In the genomic region with DNA sequence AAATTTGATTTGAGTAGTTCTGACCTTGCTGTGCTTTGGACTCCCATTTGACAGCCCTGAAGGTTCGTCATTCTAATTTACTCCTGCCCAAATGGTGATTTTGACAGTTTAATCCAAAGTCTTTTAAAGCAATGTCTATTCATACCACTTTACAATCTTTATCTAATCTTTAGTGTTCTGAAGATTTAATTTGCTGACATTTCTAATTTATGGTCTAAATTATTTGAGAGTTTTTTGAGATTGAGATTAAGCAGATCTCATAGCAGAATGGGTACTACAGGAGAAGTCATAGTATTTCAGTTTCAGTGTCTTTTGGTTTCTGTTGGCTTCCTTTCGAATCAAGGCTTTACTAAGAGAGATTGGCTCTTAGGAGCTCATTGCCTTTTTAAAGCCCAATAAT, we compare ENCODE assay signal across 28 cellular contexts. TPM values are rescaled to one million over a fixed set of nuclear protein-coding genes. Genes with fewer than 3 reads are reported as not detected.
DNase-seq lines count a peak whose midpoint lies in the region; ATAC-seq, FAIRE-seq and TF ChIP-seq lines count a peak whose summit lies in the region.
"Had no signal": no experiment of that assay in that cellular context is flagged by ENCODE, and none has a peak within 500 bp of the region (broad histone marks: within the 10 kb centered on the region; RNA-seq: fewer than 3 reads in every experiment).

No MANE protein-coding gene starts in this region.

- in situ Hi-C loops in HepG2 (cut with HindIII; ENCODE audit: extremely low pct_ligation_motif_present, low pct_unique_long_range_greater_than_20kb) (no loop called here), K562 (cut with MboI) (no loop called here)

- 0 out of 2 replicates have a peak, but pooled peaks cover 4% of the 10 kb centered on the region for H4K20me1 ChIP-seq in SK-N-SH (ENCODE audit: insufficient read depth)
- no peaks in the 10 kb centered on the region for H4K20me1 ChIP-seq in HepG2 (ENCODE audit: insufficient read depth, low read length)
- no peaks in the 10 kb centered on the region for H4K20me1 ChIP-seq in K562 (replicated peaks; ENCODE audit: control insufficient read depth, insufficient read depth, low read length)

- TF ChIP-seq CTCF in SK-N-SH (IDR thresholded peaks at IDR 0.05) (no peak), HepG2 (CRISPR knock-in tag; IDR thresholded peaks at IDR 0.05) (no peak), right lobe of liver (IDR thresholded peaks at IDR 0.05) (no peak), K562 (IDR thresholded peaks at IDR 0.05 in 2 of 3, conservative IDR thresholded peaks at IDR 0.05 in 1 of 3; ENCODE audit: insufficient read depth in 2 of 3, low read depth in 1 of 3, low read length in 3 of 3) (no peak)

- ATAC-seq in SK-N-SH treated with all-trans-retinoic acid at 6 μM for 48 hours (no peak), HepG2 (no peak), right lobe of liver (no peak), K562 (no peak), HG02588 (IDR thresholded peaks at IDR 0.05; ENCODE audit: unreplicated experiment) (no peak)
- ATAC-seq in stimulated activated naive B cell treated with anti-CD40 and anti-IgM and Interleukin-4, amounts not matched to agents 10 μg/mL and 1 μg/mL and 100 μg/mL, for 72 hours (replicated peaks), result no peak

- H3K4me1 ChIP-seq in SK-N-SH (ENCODE audit: control insufficient read depth in 1 of 2, insufficient read depth in 2 of 2, low read depth in 1 of 2, low read length in 1 of 2), result no peaks in the 10 kb centered on the region
- H3K4me1 ChIP-seq in HepG2 (ENCODE audit: insufficient read depth, low read length), result no peaks in the 10 kb centered on the region
- H3K4me1 ChIP-seq in right lobe of liver, result no peaks in the 10 kb centered on the region
- no peaks in the 10 kb centered on the region for H3K4me1 ChIP-seq in K562 (replicated peaks in 1 of 2; ENCODE audit: control insufficient read depth in 2 of 2, insufficient read depth in 2 of 2, low read length in 2 of 2)

- H3K79me2 ChIP-seq in SK-N-SH (ENCODE audit: insufficient read depth) (peaks cover 14% of the 10 kb centered on the region), HepG2 (ENCODE audit: insufficient read depth, low read length) (no peaks in the 10 kb centered on the region), K562 (ENCODE audit: control insufficient read depth, insufficient read depth, low read length) (peaks cover 4% of the 10 kb centered on the region; the same call in 1 of the 3 replicates)

- H3K4me3 Mint-ChIP-seq in stimulated activated naive B cell treated with anti-CD40 and anti-IgM and Interleukin-4, amounts not matched to agents 10 μg/mL and 1 μg/mL and 100 μg/mL, for 72 hours, result no peak overlapping the region
- H3K4me3 Mint-ChIP-seq: CD14-positive monocyte; CD4-positive, alpha-beta T cell; CD8-positive, alpha-beta memory T cell had no signal

- H3K27ac ChIP-seq in SK-N-SH (ENCODE audit: low read depth in 2 of 2, low read length in 1 of 2) (no peak overlapping the region), HepG2 (ENCODE audit: extremely low read length, insufficient read depth, low read length) (no peak overlapping the region), right lobe of liver (no peak overlapping the region), K562 (ENCODE audit: extremely low read depth, low read depth, low read length) (no peak overlapping the region)
- H3K27ac ChIP-seq: 22Rv1; BLaER1 treated with 17β-estradiol and CSF1 and Interleukin-3, amounts not matched to agents 10 nM and 100 nM had no signal

- H2AFZ ChIP-seq in SK-N-SH (ENCODE audit: low read depth) (no peak overlapping the region), HepG2 (ENCODE audit: low read length) (no peak overlapping the region), K562 (ENCODE audit: low read depth, low read length) (no peak overlapping the region)

- no peak overlapping the region for H3K4me2 ChIP-seq in SK-N-SH
- H3K4me2 ChIP-seq in HepG2 (ENCODE audit: low read depth, low read length), result no peak overlapping the region
- H3K4me2 ChIP-seq in K562 (ENCODE audit: insufficient read depth, low read length), result no peak overlapping the region
- H3K4me2 ChIP-seq: BLaER1 treated with 17β-estradiol and CSF1 and Interleukin-3, amounts not matched to agents 10 nM and 100 nM had no signal

- peaks cover 6 to 7% of the 10 kb centered on the region in 2 donors for H3K9me3 Mint-ChIP-seq in stimulated activated naive B cell treated with anti-CD40 and anti-IgM and Interleukin-4, amounts not matched to agents 10 μg/mL and 1 μg/mL and 100 μg/mL, for 72 hours
- H3K9me3 Mint-ChIP-seq: CD4-positive, alpha-beta T cell had no signal

- POLR2A ChIA-PET in SK-N-SH (lab: Yijun Ruan, JAX) (no interaction called here), HepG2 (lab: Yijun Ruan, JAX) (no interaction called here), K562 (lab: Yijun Ruan, JAX) (interaction anchor here (0.9 kb wide), 1 partner anchor 15 kb away, joined by 3 read pairs; no protein-coding TSS in a partner anchor)

- H3K36me3 Mint-ChIP-seq in stimulated activated naive B cell treated with anti-CD40 and anti-IgM and Interleukin-4, amounts not matched to agents 10 μg/mL and 1 μg/mL and 100 μg/mL, for 72 hours, result peaks cover 22 to 43% of the 10 kb centered on the region in 2 donors

- DNase-seq in SK-N-SH (no peak), HepG2 (ENCODE audit: low spot score) (no peak), right lobe of liver (no peak), K562 (ENCODE audit: extremely low read depth in 1 of 4, low spot score in 3 of 4) (no peak)
- DNase-seq in stimulated activated naive B cell treated with anti-CD40 and anti-IgM and Interleukin-4, amounts not matched to agents 10 μg/mL and 1 μg/mL and 100 μg/mL, for 72 hours, result no peak
- DNase-seq: ACHN; AML-193; BE2C; Calu3; CD4-positive, alpha-beta T cell; CD8-positive, alpha-beta memory T cell; COR-L47; DMS53; DMS79 treated with DMSO at 0.1 percent for 48 hours; GF-D8; GOT3; HCEC 1CT had no signal

- H3K4me1 Mint-ChIP-seq in stimulated activated naive B cell treated with anti-CD40 and anti-IgM and Interleukin-4, amounts not matched to agents 10 μg/mL and 1 μg/mL and 100 μg/mL, for 72 hours, result peaks cover 4 to 6% of the 10 kb centered on the region in 2 donors
- H3K4me1 Mint-ChIP-seq: CD14-positive monocyte had no signal

- CTCF ChIA-PET in SK-N-SH (lab: Yijun Ruan, JAX) (interaction anchor here (2.7 kb wide), 1 partner anchor 49 kb away, joined by 8 read pairs; no protein-coding TSS in a partner anchor), HepG2 (lab: Yijun Ruan, JAX; ENCODE audit: low intra/inter-chr PET ratio, low total read pairs) (no interaction called here), K562 (lab: Yijun Ruan, JAX; ENCODE audit: low intra/inter-chr PET ratio) (no interaction called here)

- FAIRE-seq in HepG2 (lab: Jason Lieb, UNC) (no peak), K562 (lab: Jason Lieb, UNC) (no peak)
- FAIRE-seq: A204.1, GM12891, GM18507, H54 had no signal

- H3K27me3 Mint-ChIP-seq in stimulated activated naive B cell treated with anti-CD40 and anti-IgM and Interleukin-4, amounts not matched to agents 10 μg/mL and 1 μg/mL and 100 μg/mL, for 72 hours, result no peaks in the 10 kb centered on the region
- H3K27me3 Mint-ChIP-seq: CD4-positive, alpha-beta T cell; CD8-positive, alpha-beta memory T cell had no signal

- H3K9ac ChIP-seq in SK-N-SH (no peak overlapping the region), HepG2 (ENCODE audit: insufficient read depth, low read depth, low read length) (no peak overlapping the region), K562 (ENCODE audit: insufficient read depth in 1 of 2, low read depth in 2 of 2, low read length in 2 of 2) (no peak overlapping the region)
- H3K9ac ChIP-seq: BLaER1 treated with 17β-estradiol and CSF1 and Interleukin-3, amounts not matched to agents 10 nM and 100 nM had no signal

- H3K4me3 ChIP-seq in SK-N-SH (ENCODE audit: low read depth in 2 of 2, low read length in 1 of 2) (no peak overlapping the region), HepG2 (replicated peaks in 1 of 3; ENCODE audit: insufficient read depth in 1 of 3, low read depth in 2 of 3, low read length in 3 of 3) (no peak overlapping the region), right lobe of liver (no peak overlapping the region), K562 (no peak overlapping the region)
- H3K4me3 ChIP-seq: BLaER1 treated with 17β-estradiol and CSF1 and Interleukin-3, amounts not matched to agents 10 nM and 100 nM had no signal

- BruUV-seq in HepG2 (replicated peaks; lab: Mats Ljungman, UMichigan) (no TSS peak), K562 (replicated peaks; lab: Mats Ljungman, UMichigan) (no TSS peak)

- H3K9me2 ChIP-seq in SK-N-SH, result no peaks in the 10 kb centered on the region

- 100% methylated on average over 2 of the region's 2 CpGs for WGBS in SK-N-SH (ENCODE audit: low lambda C conversion rate)
- 96% methylated on average over 2 of the region's 2 CpGs for WGBS in HepG2 (ENCODE audit: low lambda C conversion rate)
- 95% methylated on average over 2 of the region's 2 CpGs for WGBS in right lobe of liver (ENCODE audit: insufficient coverage, low coverage, low lambda C conversion rate, missing lambda C conversion rate)
- 94% methylated on average over 2 of the region's 2 CpGs for WGBS in K562 (ENCODE audit: insufficient coverage, low coverage, missing lambda C conversion rate)

- no peak overlapping the region for H3K27ac Mint-ChIP-seq in stimulated activated naive B cell treated with anti-CD40 and anti-IgM and Interleukin-4, amounts not matched to agents 10 μg/mL and 1 μg/mL and 100 μg/mL, for 72 hours
- H3K27ac Mint-ChIP-seq: CD14-positive monocyte; CD4-positive, alpha-beta T cell had no signal

- TF ChIP-seq RAD21 in SK-N-SH (IDR thresholded peaks at IDR 0.05; ENCODE audit: low read length), result no peak
- no peak for TF ChIP-seq RAD21 in HepG2 (CRISPR knock-in tag; IDR thresholded peaks at IDR 0.05)
- TF ChIP-seq RAD21 in K562 (CRISPR knock-in tag; conservative IDR thresholded peaks at IDR 0.05 in 1 of 2, IDR thresholded peaks at IDR 0.05 in 1 of 2), result no peak

- H3F3A ChIP-seq in SK-N-SH (replicated peaks; ENCODE audit: insufficient read depth), result no peaks in the 10 kb centered on the region

- TF ChIP-seq POLR2A in HepG2 (IDR thresholded peaks at IDR 0.05; ENCODE audit: insufficient read depth in 1 of 2, low read depth in 2 of 2, low read length in 2 of 2) (no peak), right lobe of liver (IDR thresholded peaks at IDR 0.05) (no peak), K562 (conservative IDR thresholded peaks at IDR 0.05) (no peak)

- no peaks in the 10 kb centered on the region for H3K9me3 ChIP-seq in SK-N-SH
- H3K9me3 ChIP-seq in HepG2 (ENCODE audit: low read length), result no peaks in the 10 kb centered on the region
- no peaks in the 10 kb centered on the region for H3K9me3 ChIP-seq in right lobe of liver
- H3K9me3 ChIP-seq in K562 (replicated peaks; ENCODE audit: control insufficient read depth, insufficient read depth, low read depth, low read length), result no peaks in the 10 kb centered on the region
- H3K9me3 ChIP-seq: BE2C had no signal

- no peaks in the 10 kb centered on the region for H3K9me1 ChIP-seq in K562 (ENCODE audit: control insufficient read depth, insufficient read depth, low read length)

- intact Hi-C loops in HepG2 (cut with micrococcal nuclease; ENCODE audit: unreplicated experiment), result no loop called here
- intact Hi-C loops in right lobe of liver (cut with DNase I), result no loop called here
- intact Hi-C loops in K562 (cut with micrococcal nuclease), result no loop called here

- no peaks in the 10 kb centered on the region for H3K27me3 ChIP-seq in SK-N-SH (ENCODE audit: insufficient read depth)
- no peaks in the 10 kb centered on the region for H3K27me3 ChIP-seq in HepG2 (ENCODE audit: control insufficient read depth in 1 of 2, insufficient read depth in 2 of 2, low read length in 2 of 2)
- no peaks in the 10 kb centered on the region for H3K27me3 ChIP-seq in right lobe of liver
- no peaks in the 10 kb centered on the region for H3K27me3 ChIP-seq in K562 (ENCODE audit: control insufficient read depth in 2 of 2, insufficient read depth in 2 of 2, low read length in 2 of 2)
- H3K27me3 ChIP-seq: BE2C; BLaER1 treated with 17β-estradiol and CSF1 and Interleukin-3, amounts not matched to agents 10 nM and 100 nM had no signal

- TF ChIP-seq EP300 in SK-N-SH (IDR thresholded peaks at IDR 0.05; ENCODE audit: borderline replicate concordance in 1 of 2, low read depth in 1 of 2, low read length in 1 of 2), result no peak
- no peak for TF ChIP-seq EP300 in HepG2 (IDR thresholded peaks at IDR 0.05; ENCODE audit: low read depth in 2 of 2, low read length in 2 of 2)
- TF ChIP-seq EP300 in HepG2 (CRISPR knock-in tag; IDR thresholded peaks at IDR 0.05; ENCODE audit: borderline replicate concordance), result no peak
- TF ChIP-seq EP300 in K562 (IDR thresholded peaks at IDR 0.05; ENCODE audit: low read length), result no peak

- peaks cover 35 to 51% of the 10 kb centered on the region in 2 experiments for H3K36me3 ChIP-seq in SK-N-SH (replicated peaks in 1 of 2; ENCODE audit: control insufficient read depth in 1 of 2, insufficient read depth in 2 of 2, low read length in 1 of 2)
- H3K36me3 ChIP-seq in HepG2 (replicated peaks in 1 of 2; ENCODE audit: control insufficient read depth in 1 of 2, insufficient read depth in 2 of 2, low read length in 2 of 2), result peaks cover 8 to 23% of the 10 kb centered on the region in 2 experiments; a peak in 4 of 5 replicates
- no peaks in the 10 kb centered on the region for H3K36me3 ChIP-seq in right lobe of liver
- peaks cover 81% of the 10 kb centered on the region for H3K36me3 ChIP-seq in K562 (ENCODE audit: control insufficient read depth, insufficient read depth, low read length)

RNA-seq across cellular contexts. Expression of gene RASL10B, which starts 32.6 kb away (rescaled TPM):
- polyA plus RNA-seq in SK-N-SH (2012; rRNA removed), result 4.2 and 4.3 TPM in 2 replicates
- 2.2 and 3.8 TPM in 2 replicates for polyA plus RNA-seq in SK-N-SH (2012; cell fraction: cytosol; rRNA removed)
- 6.4 and 8.3 TPM in 2 replicates for polyA plus RNA-seq in SK-N-SH (2012; cell fraction: nucleus; rRNA removed)
- 11.0 TPM in 2 replicates for total RNA-seq in HepG2 (2016; rRNA removed; fragmentation: Illumina TruSeq; extraction: Trizol)
- total RNA-seq in HepG2 (2016; cell fraction: cytosol; rRNA removed; fragmentation: Illumina TruSeq; extraction: Trizol; ENCODE audit: low read depth), result 6.7 and 7.7 TPM in 2 replicates
- 9.5 and 11.0 TPM in 2 replicates for total RNA-seq in HepG2 (2016; cell fraction: insoluble cytoplasmic fraction; rRNA removed; fragmentation: Illumina TruSeq; extraction: Trizol)
- total RNA-seq in HepG2 (2016; cell fraction: membrane; rRNA removed; fragmentation: Illumina TruSeq; extraction: Trizol), result 22.4 and 23.7 TPM in 2 replicates
- 5.6 and 6.2 TPM in 2 replicates for total RNA-seq in HepG2 (2016; cell fraction: nucleus; rRNA removed; fragmentation: Illumina TruSeq; extraction: Trizol)
- 7.5 and 8.8 TPM in 2 replicates for polyA plus RNA-seq in HepG2 (2011; rRNA removed)
- 5.6 and 9.6 TPM in 2 replicates for polyA plus RNA-seq in HepG2 (2011; cell fraction: cytosol; rRNA removed)
- 7.2 and 7.9 TPM in 2 replicates for polyA plus RNA-seq in HepG2 (2011; cell fraction: nucleus; rRNA removed)
- 7.8 and 8.4 TPM in 2 replicates for polyA plus RNA-seq in HepG2 (2012)
- polyA plus RNA-seq in HepG2 (2016; cell fraction: cytosol; fragmentation: Illumina TruSeq; extraction: Trizol; ENCODE audit: low read depth), result 10.8 and 10.9 TPM in 2 replicates
- polyA plus RNA-seq in HepG2 (2016; cell fraction: insoluble cytoplasmic fraction; fragmentation: Illumina TruSeq; extraction: Trizol; ENCODE audit: low read depth), result 11.0 and 13.4 TPM in 2 replicates
- polyA plus RNA-seq in HepG2 (2016; cell fraction: membrane; fragmentation: Illumina TruSeq; extraction: Trizol; ENCODE audit: low read depth), result 23.2 and 26.5 TPM in 2 replicates
- polyA plus RNA-seq in HepG2 (2016; cell fraction: nucleus; fragmentation: Illumina TruSeq; extraction: Trizol; ENCODE audit: insufficient read depth, low read depth), result 9.0 and 10.2 TPM in 2 replicates
- polyA minus RNA-seq in HepG2 (2011; rRNA and poly(A)+ RNA removed; ENCODE audit: low replicate concordance), result 31.4 TPM in 1 of 2 replicates, not detected in the other
- polyA minus RNA-seq in HepG2 (2011; cell fraction: cytosol; rRNA and poly(A)+ RNA removed), result 7.5 and 10.6 TPM in 2 replicates
- polyA minus RNA-seq in HepG2 (2011; cell fraction: nucleus; rRNA and poly(A)+ RNA removed), result 5.0 and 7.1 TPM in 2 replicates
- total RNA-seq in right lobe of liver, result 1 to 10 TPM in 5 of 6 experiments, under 1 TPM in 1; 0.31 to 2.8 (median 2.3) TPM
- 0.32 TPM in 1 of 2 replicates, not detected in the other for total RNA-seq in K562 (2011; cell fraction: chromatin; rRNA removed; ENCODE audit: low replicate concordance)
- total RNA-seq in K562 (2011; cell fraction: nucleolus; rRNA removed), result 0.17 and 1.4 TPM in 2 replicates
- total RNA-seq in K562 (2011; cell fraction: nucleoplasm; rRNA removed), result 0.81 TPM in 1 of 2 replicates, not detected in the other
- total RNA-seq in K562 (2014; rRNA removed), result 0.14 and 0.16 TPM in 2 replicates
- 0.04 and 0.06 TPM in 2 replicates for total RNA-seq in K562 (2014; rRNA removed; fragmentation: Illumina TruSeq; extraction: Trizol)
- total RNA-seq in K562 (2015; rRNA removed; fragmentation: Illumina TruSeq; extraction: Trizol), result 0.07 and 0.11 TPM in 2 replicates
- 0.11 and 0.22 TPM in 2 replicates for total RNA-seq in K562 (2021)
- polyA plus RNA-seq in K562 (2011; rRNA removed), result 0.16 and 0.31 TPM in 2 replicates
- polyA plus RNA-seq in K562 (2011; cell fraction: cytosol; rRNA removed), result 0.15 and 0.46 TPM in 2 replicates
- polyA plus RNA-seq in K562 (2011; cell fraction: nucleus; rRNA removed), result 0.04 and 0.46 TPM in 2 replicates
- 0.08 and 0.16 TPM in 2 replicates for polyA plus RNA-seq in K562 (2012)
- polyA plus RNA-seq in K562 (2014; fragmentation: Illumina TruSeq; extraction: Trizol), result 0.11 and 0.12 TPM in 2 replicates
- polyA plus RNA-seq in K562 (2014; fragmentation: Nextera tagmentation; extraction: Ambion mirVana), result not detected
- 0.03 and 0.27 TPM in 2 replicates for polyA plus RNA-seq in K562 (2014; rRNA removed)
- 0.09 and 0.25 TPM in 2 replicates for polyA minus RNA-seq in K562 (2011; rRNA and poly(A)+ RNA removed)
- polyA minus RNA-seq in K562 (2011; cell fraction: cytosol; rRNA and poly(A)+ RNA removed), result not detected in 2 replicates
- 0.11 and 0.67 TPM in 2 replicates for polyA minus RNA-seq in K562 (2011; cell fraction: nucleus; rRNA and poly(A)+ RNA removed)
- polyA plus RNA-seq: CD14-positive monocyte had no signal

RNA-seq across cellular contexts. Expression of gene GAS2L2, which starts 54.2 kb away (rescaled TPM):
- polyA plus RNA-seq in SK-N-SH (2012; rRNA removed) (0.02 TPM in 1 of 2 replicates, not detected in the other), HepG2 (2011; rRNA removed) (not detected in 2 replicates), K562 (2011; rRNA removed) (not detected in 2 replicates), K562 (2014; fragmentation: Illumina TruSeq; extraction: Trizol) (not detected in 2 replicates), K562 (2014; fragmentation: Nextera tagmentation; extraction: Ambion mirVana) (not detected), K562 (2014; rRNA removed) (not detected in 2 replicates)
- 0.01 TPM in 2 replicates for polyA plus RNA-seq in SK-N-SH (2012; cell fraction: cytosol; rRNA removed)
- polyA plus RNA-seq in SK-N-SH (2012; cell fraction: nucleus; rRNA removed), result 0.08 and 0.10 TPM in 2 replicates
- total RNA-seq in HepG2 (2016; rRNA removed; fragmentation: Illumina TruSeq; extraction: Trizol) (not detected in 2 replicates), right lobe of liver (not detected), K562 (2014; rRNA removed) (not detected in 2 replicates), K562 (2014; rRNA removed; fragmentation: Illumina TruSeq; extraction: Trizol) (not detected in 2 replicates), K562 (2015; rRNA removed; fragmentation: Illumina TruSeq; extraction: Trizol) (not detected in 2 replicates), K562 (2021) (not detected in 2 replicates)
- total RNA-seq in HepG2 (2016; cell fraction: cytosol; rRNA removed; fragmentation: Illumina TruSeq; extraction: Trizol; ENCODE audit: low read depth), result not detected in 2 replicates
- total RNA-seq in HepG2 (2016; cell fraction: insoluble cytoplasmic fraction; rRNA removed; fragmentation: Illumina TruSeq; extraction: Trizol), result not detected in 2 replicates
- total RNA-seq in HepG2 (2016; cell fraction: membrane; rRNA removed; fragmentation: Illumina TruSeq; extraction: Trizol), result not detected in 2 replicates
- total RNA-seq in HepG2 (2016; cell fraction: nucleus; rRNA removed; fragmentation: Illumina TruSeq; extraction: Trizol), result not detected in 2 replicates
- polyA plus RNA-seq in HepG2 (2011; cell fraction: cytosol; rRNA removed), result not detected in 2 replicates
- not detected in 2 replicates for polyA plus RNA-seq in HepG2 (2011; cell fraction: nucleus; rRNA removed)
- not detected in 2 replicates for polyA plus RNA-seq in HepG2 (2012)
- polyA plus RNA-seq in HepG2 (2016; cell fraction: cytosol; fragmentation: Illumina TruSeq; extraction: Trizol; ENCODE audit: low read depth), result not detected in 2 replicates
- polyA plus RNA-seq in HepG2 (2016; cell fraction: insoluble cytoplasmic fraction; fragmentation: Illumina TruSeq; extraction: Trizol; ENCODE audit: low read depth), result not detected in 2 replicates
- polyA plus RNA-seq in HepG2 (2016; cell fraction: membrane; fragmentation: Illumina TruSeq; extraction: Trizol; ENCODE audit: low read depth), result not detected in 2 replicates
- not detected in 2 replicates for polyA plus RNA-seq in HepG2 (2016; cell fraction: nucleus; fragmentation: Illumina TruSeq; extraction: Trizol; ENCODE audit: insufficient read depth, low read depth)
- 0.06 and 0.09 TPM in 2 replicates for polyA minus RNA-seq in HepG2 (2011; rRNA and poly(A)+ RNA removed; ENCODE audit: low replicate concordance)
- not detected in 2 replicates for polyA minus RNA-seq in HepG2 (2011; cell fraction: cytosol; rRNA and poly(A)+ RNA removed)
- not detected in 2 replicates for polyA minus RNA-seq in HepG2 (2011; cell fraction: nucleus; rRNA and poly(A)+ RNA removed)
- total RNA-seq in K562 (2011; cell fraction: chromatin; rRNA removed; ENCODE audit: low replicate concordance), result 0.09 TPM in 1 of 2 replicates, not detected in the other
- total RNA-seq in K562 (2011; cell fraction: nucleolus; rRNA removed), result not detected in 2 replicates
- not detected in 2 replicates for total RNA-seq in K562 (2011; cell fraction: nucleoplasm; rRNA removed)
- polyA plus RNA-seq in K562 (2011; cell fraction: cytosol; rRNA removed), result 0.01 TPM in 1 of 2 replicates, not detected in the other
- polyA plus RNA-seq in K562 (2011; cell fraction: nucleus; rRNA removed), result 0.03 and 0.10 TPM in 2 replicates
- polyA plus RNA-seq in K562 (2012), result 0.03 TPM in 1 of 2 replicates, not detected in the other
- not detected in 2 replicates for polyA minus RNA-seq in K562 (2011; rRNA and poly(A)+ RNA removed)
- polyA minus RNA-seq in K562 (2011; cell fraction: cytosol; rRNA and poly(A)+ RNA removed), result not detected in 2 replicates
- polyA minus RNA-seq in K562 (2011; cell fraction: nucleus; rRNA and poly(A)+ RNA removed), result not detected in 2 replicates
- total RNA-seq: Calu3, Daoy, G401 had no signal
- polyA plus RNA-seq: CD14-positive monocyte; CD8-positive, alpha-beta memory T cell had no signal
